In the genomic region with DNA sequence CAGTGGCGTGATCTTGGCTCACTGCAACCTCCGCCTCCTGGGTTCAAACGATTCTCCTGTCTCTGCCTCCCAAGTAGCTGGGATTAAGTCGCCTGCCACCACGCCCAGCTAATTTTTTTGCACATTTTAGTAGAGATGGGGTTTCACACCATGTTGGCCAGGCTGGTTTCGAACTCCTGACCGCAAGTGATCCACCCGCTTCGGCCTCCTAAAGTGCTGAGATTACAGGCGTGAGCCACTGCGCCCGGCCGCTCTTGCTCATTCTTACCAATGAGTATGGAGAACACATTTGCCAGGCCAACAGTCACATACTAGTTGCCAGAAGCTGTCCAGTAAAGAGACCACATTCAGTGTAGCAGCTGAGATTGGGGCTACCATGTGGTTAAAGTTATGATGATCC, we compare ENCODE assay signal across 19 cellular contexts. TPM values are rescaled to one million over a fixed set of nuclear protein-coding genes. Genes with fewer than 3 reads are reported as not detected.
"Had no signal": no experiment of that assay in that cellular context is flagged by ENCODE, and none has a peak within 500 bp of the region (broad histone marks: within the 10 kb centered on the region; RNA-seq: fewer than 3 reads in every experiment).

No MANE protein-coding gene starts in this region.

RNA-seq across cellular contexts. Expression of gene TSACC, which starts 14.2 kb away (rescaled TPM):
- total RNA-seq: activated naive CD8-positive, alpha-beta T cell treated with anti-CD3 and anti-CD28 coated beads for 36 hours; activated naive CD8-positive, alpha-beta T cell treated with anti-CD3 and anti-CD28 coated beads, Interleukin-2, amount 10 ng/mL, durations not matched to agents 7 days and 5 days; activated T-helper 1 cell treated with anti-CD3 and anti-CD28 coated beads, Interleukin-12 subunit alpha, Interleukin-12 subunit beta, Interleukin-2, Interleukin-4 antibody, amounts not matched to agents 30 ng/mL and 10 ng/mL and 1 ng/mL, durations not matched to agents 14 hours and 24 hours and 36 hours; aorta; ascending aorta; body of pancreas; bronchial epithelial cell; cardiac muscle cell; cardiac septum; cerebellum had no signal
- polyA plus RNA-seq: aorta had no signal

RNA-seq across cellular contexts. Expression of gene RHBG, which starts 16.5 kb away (rescaled TPM):
- total RNA-seq: activated naive CD4-positive, alpha-beta T cell treated with anti-CD3 and anti-CD28 coated beads for 36 hours; activated naive CD4-positive, alpha-beta T cell treated with anti-CD3 and anti-CD28 coated beads, Interleukin-2, amount 50 U/mL, for 72 hours; activated naive CD8-positive, alpha-beta T cell treated with anti-CD3 and anti-CD28 coated beads for 36 hours; activated naive CD8-positive, alpha-beta T cell treated with anti-CD3 and anti-CD28 coated beads, Interleukin-2, amount 10 ng/mL, durations not matched to agents 7 days and 5 days; activated T-cell treated with anti-CD3 and anti-CD28 coated beads, Interleukin-2, amount 50 U/mL, for 4 hours; activated T-cell treated with anti-CD3 and anti-CD28 coated beads, Interleukin-2, amount 50 U/mL, for 72 hours; activated T-helper 1 cell treated with anti-CD3 and anti-CD28 coated beads, Interleukin-12 subunit alpha, Interleukin-12 subunit beta, Interleukin-2, Interleukin-4 antibody, amounts not matched to agents 30 ng/mL and 10 ng/mL and 1 ng/mL, durations not matched to agents 14 hours and 24 hours and 36 hours; activated T-helper 17 cell treated with anti-CD3 and anti-CD28 coated beads, Interleukin-2, amount 50 U/mL, for 72 hours; activated T-helper 2 cell treated with anti-CD3 and anti-CD28 coated beads, Interferon-gamma antibody, Interleukin-2, Interleukin-4, amounts not matched to agents 10 μg/mL and 5 μg/mL and 100 μg/mL, durations not matched to agents 14 hours and 24 hours and 36 hours; aorta; ascending aorta; astrocyte; breast epithelium; cardiac muscle cell; cardiac septum had no signal
- polyA plus RNA-seq: aorta, cardiac muscle cell had no signal

RNA-seq across cellular contexts. Expression of gene VHLL, which starts 53.4 kb away (rescaled TPM):
- total RNA-seq: activated naive CD4-positive, alpha-beta T cell treated with anti-CD3 and anti-CD28 coated beads for 36 hours; activated naive CD4-positive, alpha-beta T cell treated with anti-CD3 and anti-CD28 coated beads, Interleukin-2, amount 50 U/mL, for 72 hours; activated naive CD8-positive, alpha-beta T cell treated with anti-CD3 and anti-CD28 coated beads for 36 hours; activated naive CD8-positive, alpha-beta T cell treated with anti-CD3 and anti-CD28 coated beads, Interleukin-2, amount 10 ng/mL, durations not matched to agents 7 days and 5 days; activated T-helper 1 cell treated with anti-CD3 and anti-CD28 coated beads, Interleukin-12 subunit alpha, Interleukin-12 subunit beta, Interleukin-2, Interleukin-4 antibody, amounts not matched to agents 30 ng/mL and 10 ng/mL and 1 ng/mL, durations not matched to agents 14 hours and 24 hours and 36 hours; activated T-helper 2 cell treated with anti-CD3 and anti-CD28 coated beads, Interferon-gamma antibody, Interleukin-2, Interleukin-4, amounts not matched to agents 10 μg/mL and 5 μg/mL and 100 μg/mL, durations not matched to agents 14 hours and 24 hours and 36 hours; aorta; ascending aorta; body of pancreas; cardiac septum had no signal
- polyA plus RNA-seq: adipose tissue, aorta had no signal
